Comparison of ENCODE assay signal across 8 cellular contexts in genomic region chr2:26299488-26300092, GRCh38. TPM values are rescaled to one million over a fixed set of nuclear protein-coding genes. Genes with fewer than 3 reads are reported as not detected.
DNase-seq lines count a peak whose midpoint lies in the region; ATAC-seq, FAIRE-seq and TF ChIP-seq lines count a peak whose summit lies in the region.

No MANE protein-coding gene starts in this region.

- H3K4me3 ChIP-seq in AG04450 (ENCODE audit: low read depth, low read length) (peak overlapping the region; percentile 49), fibroblast of mammary gland (ENCODE audit: control insufficient read depth, low read depth, low read length) (peak overlapping the region; percentile 50)

- no peaks in the 10 kb centered on the region for H3K9me3 Mint-ChIP-seq in T-cell
- H3K9me3 Mint-ChIP-seq in nephron progenitor cell: no peaks in the 10 kb centered on the region

- H3K9me3 ChIP-seq in AG04450 (ENCODE audit: control insufficient read depth, insufficient read depth, low read length): no peaks in the 10 kb centered on the region

- H3K27me3 Mint-ChIP-seq in T-cell: no peaks in the 10 kb centered on the region
- peaks cover 11% of the 10 kb centered on the region for H3K27me3 Mint-ChIP-seq in nephron progenitor cell (ENCODE audit: low read depth, poor library complexity)

- no peak overlapping the region for H3K4me3 Mint-ChIP-seq in T-cell
- no peak overlapping the region for H3K4me3 Mint-ChIP-seq in nephron progenitor cell

- no peak for DNase-seq in AG04450 (ENCODE audit: low read depth, low spot score)
- no peak for DNase-seq in GM12892 (ENCODE audit: insufficient read length)
- peak in 11 of 34 experiments; percentile 2 to 25 (median 12) for DNase-seq in T-cell
- peak; percentile 63 for DNase-seq in fibroblast of mammary gland (ENCODE audit: low read depth)
- DNase-seq in nephron progenitor cell: peak; percentile 26
- no peak for DNase-seq in NCI-H446 (lab: John Stamatoyannopoulos, UW)
- no peak for DNase-seq in T-helper 9 cell
- DNase-seq in amniotic stem cell (lab: John Stamatoyannopoulos, UW): no peak

- no peak overlapping the region for H3K27ac Mint-ChIP-seq in T-cell
- no peak overlapping the region for H3K27ac Mint-ChIP-seq in nephron progenitor cell

- H3K36me3 Mint-ChIP-seq in T-cell (no peaks in the 10 kb centered on the region), nephron progenitor cell (ENCODE audit: low read depth) (no peaks in the 10 kb centered on the region)

- ATAC-seq in T-cell (replicated peaks in 1 of 4): peak; percentile 44 to 62 (median 46)

- peaks cover 0 to 3% (median 0%) of the 10 kb centered on the region in 3 donors for H3K4me1 Mint-ChIP-seq in T-cell
- peaks cover 12% of the 10 kb centered on the region for H3K4me1 Mint-ChIP-seq in nephron progenitor cell

- peak overlapping the region; percentile 76 for H3K27ac ChIP-seq in AG04450 (ENCODE audit: low read depth, low read length)

- H3K27me3 ChIP-seq in AG04450 (ENCODE audit: control insufficient read depth, insufficient read depth, low read length): no peaks in the 10 kb centered on the region

- POLR2A ChIA-PET in AG04450 (lab: Yijun Ruan, JAX) (interaction anchor here (1.0 to 1.8 kb wide), 3 partner anchors 27 to 55 kb away, joined by 3 to 10 read pairs (median 4); partner anchors contain the start of genes HADHA and HADHB), T-cell (lab: Charles Lee) (interaction anchor here in 1 of 2 donors (0.5 kb wide), 1 partner anchor 426 kb away, joined by 12 read pairs; no protein-coding TSS in a partner anchor)

- CTCF ChIA-PET in AG04450 (lab: Charles Lee): interaction anchor here (1.5 kb wide), 1 partner anchor 30 kb away, joined by 6 read pairs; no protein-coding TSS in a partner anchor
- CTCF ChIA-PET in T-cell (lab: Charles Lee): interaction anchor here in 1 of 2 donors (0.6 to 1.0 kb wide), 2 partner anchors 18 to 55 kb away, joined by 3 to 6 read pairs; partner anchors contain the start of genes HADHA and HADHB

- TF ChIP-seq CTCF in AG04450 (IDR thresholded peaks at IDR 0.05; ENCODE audit: low read depth, low read length) (no peak), fibroblast of mammary gland (conservative IDR thresholded peaks at IDR 0.05; ENCODE audit: control insufficient read depth, insufficient read depth, low read depth, low read length) (no peak), nephron progenitor cell (IDR thresholded peaks at IDR 0.05) (no peak)

- peak; percentile 54 for FAIRE-seq in GM12892 (lab: Jason Lieb, UNC)

- no peak for TF ChIP-seq POLR2A in GM12892 (IDR thresholded peaks at IDR 0.05; ENCODE audit: low read depth, low read length)

RNA-seq across cellular contexts. Expression of gene SELENOI, which starts 46.4 kb away (rescaled TPM):
- polyA plus RNA-seq in AG04450 (2011; rRNA removed): 8.9 and 10.9 TPM in 2 replicates
- polyA minus RNA-seq in AG04450 (2011; rRNA and poly(A)+ RNA removed): 33.1 and 45.9 TPM in 2 replicates
- polyA plus RNA-seq in GM12892 (2012; ENCODE audit: missing spikeins): 12.3 TPM
- total RNA-seq in T-cell: 10 to 100 TPM; 18.3 to 37.1 (median 22.0) TPM

RNA-seq across cellular contexts. Expression of gene ADGRF3, which starts 47.0 kb away (rescaled TPM):
- polyA plus RNA-seq in AG04450 (2011; rRNA removed): 0.02 TPM in 1 of 2 replicates, not detected in the other
- polyA minus RNA-seq in AG04450 (2011; rRNA and poly(A)+ RNA removed): not detected in 2 replicates
- polyA plus RNA-seq in GM12892 (2012; ENCODE audit: missing spikeins): 0.76 TPM
- 1 to 10 TPM; 1.3 to 3.4 (median 2.1) TPM for total RNA-seq in T-cell

RNA-seq across cellular contexts. Expression of gene HADHB, which starts 54.9 kb away (rescaled TPM):
- 129 and 162 TPM in 2 replicates for polyA plus RNA-seq in AG04450 (2011; rRNA removed)
- polyA minus RNA-seq in AG04450 (2011; rRNA and poly(A)+ RNA removed): 128 and 140 TPM in 2 replicates
- 49.0 TPM for polyA plus RNA-seq in GM12892 (2012; ENCODE audit: missing spikeins)
- total RNA-seq in T-cell: 10 to 100 TPM; 44.4 to 62.9 (median 54.3) TPM

RNA-seq across cellular contexts. Expression of gene HADHA, which starts 55.2 kb away (rescaled TPM):
- polyA plus RNA-seq in AG04450 (2011; rRNA removed): 155 and 172 TPM in 2 replicates
- polyA minus RNA-seq in AG04450 (2011; rRNA and poly(A)+ RNA removed): 160 and 163 TPM in 2 replicates
- 76.0 TPM for polyA plus RNA-seq in GM12892 (2012; ENCODE audit: missing spikeins)
- 10 to 100 TPM; 76.1 to 95.8 (median 91.9) TPM for total RNA-seq in T-cell

Comparison
In these comparisons a context has a peak if more than half of its experiments do, and no peak if none do; other contexts are left out.
1. DNase-seq: peak in fibroblast of mammary gland (single experiment) and nephron progenitor cell (single experiment); none in AG04450 (single experiment), GM12892 (single experiment), NCI-H446 (0 of 2), T-helper 9 cell (single experiment) and amniotic stem cell (single experiment).